22 cellular contexts compared by ENCODE assay signal in the genomic region with DNA sequence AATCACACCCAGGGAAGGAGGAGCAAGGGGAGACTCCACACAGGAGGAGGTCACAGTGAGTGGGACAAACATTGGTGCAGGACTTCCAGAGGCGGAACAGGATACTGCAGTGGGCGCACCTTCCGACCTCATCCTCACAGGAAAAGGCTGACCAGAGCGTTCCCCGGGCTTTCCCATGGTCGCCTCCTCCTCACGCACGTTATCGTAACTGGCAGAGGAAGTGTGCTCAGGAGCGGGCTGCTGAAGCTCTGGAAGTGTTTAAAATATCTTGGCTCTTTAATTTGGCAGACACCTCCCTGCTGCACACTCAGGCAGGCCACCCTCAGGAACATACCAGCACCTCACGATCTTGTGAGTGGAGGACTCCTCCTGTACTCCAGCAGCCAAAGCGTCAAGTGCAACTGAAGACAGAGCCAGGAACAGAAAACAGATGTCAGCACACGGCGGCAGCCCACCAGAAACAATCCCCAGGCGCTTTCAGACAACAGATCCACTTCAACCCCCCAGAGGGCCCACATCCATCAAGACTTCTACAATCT. TPM values are rescaled to one million over a fixed set of nuclear protein-coding genes. Genes with fewer than 3 reads are reported as not detected.
DNase-seq lines count a peak whose midpoint lies in the region; ATAC-seq and TF ChIP-seq lines count a peak whose summit lies in the region.
"Had no signal": no experiment of that assay in that cellular context is flagged by ENCODE, and none has a peak within 500 bp of the region (broad histone marks: within the 10 kb centered on the region; RNA-seq: fewer than 3 reads in every experiment).

No MANE protein-coding gene starts in this region.

- intact Hi-C loops in left ventricle myocardium superior (cut with micrococcal nuclease), result no loop called here

- DNase-seq in GM13976 (ENCODE audit: low spot score), result peak; percentile 13
- DNase-seq in dermis microvascular lymphatic vessel endothelial cell (ENCODE audit: low read depth in 2 of 2), result peak; percentile 75 to 80
- peak; percentile 52 for DNase-seq in left ventricle myocardium superior
- no peak for DNase-seq in nephron progenitor cell
- DNase-seq in stimulated activated naive CD4-positive, alpha-beta T cell treated with Interleukin-2 at 50 U/mL for 16 hours (lab: John Stamatoyannopoulos, UW), result no peak
- DNase-seq in NCI-H1417 (lab: John Stamatoyannopoulos, UW), result no peak
- DNase-seq: activated B cell treated with CpG ODN at 0.5 μM for 24 hours; activated naive CD4-positive, alpha-beta T cell treated with anti-CD3 and anti-CD28 coated beads, Interleukin-2, amount 10 ng/mL, durations not matched to agents 7 days and 5 days; amygdala; caudate nucleus; CD8-positive, alpha-beta memory T cell; DMS53; head of caudate nucleus; KG1; MM.1S; NCI-H146; NCI-H69; stimulated activated CD4-positive, alpha-beta T cell treated with anti-CD3 and anti-CD28 coated beads, Interleukin-1b, Interleukin-23, amount 100 ng/mL, for 48 hours; T1000 had no signal

- H3K36me3 Mint-ChIP-seq in nephron progenitor cell (ENCODE audit: low read depth), result peaks cover 63% of the 10 kb centered on the region
- peaks cover 26% of the 10 kb centered on the region for H3K36me3 Mint-ChIP-seq in stimulated activated memory B cell treated with anti-CD40 and anti-IgM and Interleukin-4, amounts not matched to agents 10 μg/mL and 1 μg/mL and 100 μg/mL, for 72 hours
- H3K36me3 Mint-ChIP-seq: CD8-positive, alpha-beta memory T cell had no signal

- H3K4me3 Mint-ChIP-seq in nephron progenitor cell, result no peak overlapping the region
- no peak overlapping the region for H3K4me3 Mint-ChIP-seq in stimulated activated memory B cell treated with anti-CD40 and anti-IgM and Interleukin-4, amounts not matched to agents 10 μg/mL and 1 μg/mL and 100 μg/mL, for 72 hours
- H3K4me3 Mint-ChIP-seq: activated B cell treated with CpG ODN at 0.5 μM for 24 hours; activated naive CD4-positive, alpha-beta T cell treated with anti-CD3 and anti-CD28 coated beads, Interleukin-2, amount 10 ng/mL, durations not matched to agents 7 days and 5 days; CD8-positive, alpha-beta memory T cell; nephron had no signal

- ATAC-seq in left ventricle myocardium superior (peak; percentile 94), GM21786 (IDR thresholded peaks at IDR 0.05; ENCODE audit: unreplicated experiment) (no peak)
- ATAC-seq in stimulated activated memory B cell treated with anti-CD40 and anti-IgM and Interleukin-4, amounts not matched to agents 10 μg/mL and 1 μg/mL and 100 μg/mL, for 72 hours, result no peak

- in situ Hi-C loops in GM13976 (cut with MboI; ENCODE audit: low sequenced_read_pairs, unreplicated experiment), result no loop called here

- no peaks in the 10 kb centered on the region for H3K27me3 Mint-ChIP-seq in nephron progenitor cell (ENCODE audit: low read depth, poor library complexity)
- no peaks in the 10 kb centered on the region for H3K27me3 Mint-ChIP-seq in stimulated activated memory B cell treated with anti-CD40 and anti-IgM and Interleukin-4, amounts not matched to agents 10 μg/mL and 1 μg/mL and 100 μg/mL, for 72 hours
- H3K27me3 Mint-ChIP-seq: activated B cell treated with CpG ODN at 0.5 μM for 24 hours; activated naive CD4-positive, alpha-beta T cell treated with anti-CD3 and anti-CD28 coated beads, Interleukin-2, amount 10 ng/mL, durations not matched to agents 7 days and 5 days; CD8-positive, alpha-beta memory T cell had no signal

- peak overlapping the region; percentile 95 for H3K27ac Mint-ChIP-seq in nephron progenitor cell
- H3K27ac Mint-ChIP-seq in stimulated activated memory B cell treated with anti-CD40 and anti-IgM and Interleukin-4, amounts not matched to agents 10 μg/mL and 1 μg/mL and 100 μg/mL, for 72 hours, result no peak overlapping the region
- H3K27ac Mint-ChIP-seq: activated B cell treated with CpG ODN at 0.5 μM for 24 hours; activated naive CD4-positive, alpha-beta T cell treated with anti-CD3 and anti-CD28 coated beads, Interleukin-2, amount 10 ng/mL, durations not matched to agents 7 days and 5 days; CD8-positive, alpha-beta memory T cell had no signal

- TF ChIP-seq CTCF in GM13976 (IDR thresholded peaks at IDR 0.05; ENCODE audit: borderline replicate concordance, control extremely low read depth, extremely low read depth, insufficient read depth, missing control alignments) (no peak), nephron progenitor cell (IDR thresholded peaks at IDR 0.05) (no peak)

- no peaks in the 10 kb centered on the region for H3K9me3 Mint-ChIP-seq in nephron progenitor cell
- no peaks in the 10 kb centered on the region for H3K9me3 Mint-ChIP-seq in stimulated activated memory B cell treated with anti-CD40 and anti-IgM and Interleukin-4, amounts not matched to agents 10 μg/mL and 1 μg/mL and 100 μg/mL, for 72 hours
- H3K9me3 Mint-ChIP-seq: activated B cell treated with CpG ODN at 0.5 μM for 24 hours; activated naive CD4-positive, alpha-beta T cell treated with anti-CD3 and anti-CD28 coated beads, Interleukin-2, amount 10 ng/mL, durations not matched to agents 7 days and 5 days; CD8-positive, alpha-beta memory T cell; nephron had no signal

- no peaks in the 10 kb centered on the region for H3K4me1 Mint-ChIP-seq in nephron progenitor cell
- no peaks in the 10 kb centered on the region for H3K4me1 Mint-ChIP-seq in stimulated activated memory B cell treated with anti-CD40 and anti-IgM and Interleukin-4, amounts not matched to agents 10 μg/mL and 1 μg/mL and 100 μg/mL, for 72 hours
- H3K4me1 Mint-ChIP-seq: activated B cell treated with CpG ODN at 0.5 μM for 24 hours; activated naive CD4-positive, alpha-beta T cell treated with anti-CD3 and anti-CD28 coated beads, Interleukin-2, amount 10 ng/mL, durations not matched to agents 7 days and 5 days; CD8-positive, alpha-beta memory T cell; nephron had no signal

RNA-seq across cellular contexts. Expression of gene FANCA, which starts 17.5 kb away (rescaled TPM):
- total RNA-seq in dermis microvascular lymphatic vessel endothelial cell (8.9 and 12.1 TPM in 2 replicates), left ventricle myocardium superior (1.2 TPM)

RNA-seq across cellular contexts. Expression of gene SPIRE2, which starts 29.4 kb away (rescaled TPM):
- total RNA-seq in dermis microvascular lymphatic vessel endothelial cell, result 1.0 and 2.4 TPM in 2 replicates
- 0.77 TPM for total RNA-seq in left ventricle myocardium superior

Comparison
In these comparisons a context has a peak if more than half of its experiments do, and no peak if none do; other contexts are left out.
1. DNase-seq: peak in GM13976 (single experiment), dermis microvascular lymphatic vessel endothelial cell (2 of 2) and left ventricle myocardium superior (single experiment); none in nephron progenitor cell (single experiment), stimulated activated naive CD4-positive, alpha-beta T cell treated with Interleukin-2 at 50 U/mL for 16 hours (single experiment) and NCI-H1417 (0 of 3).